Comparison of ENCODE assay signal across 28 cellular contexts in the genomic region with DNA sequence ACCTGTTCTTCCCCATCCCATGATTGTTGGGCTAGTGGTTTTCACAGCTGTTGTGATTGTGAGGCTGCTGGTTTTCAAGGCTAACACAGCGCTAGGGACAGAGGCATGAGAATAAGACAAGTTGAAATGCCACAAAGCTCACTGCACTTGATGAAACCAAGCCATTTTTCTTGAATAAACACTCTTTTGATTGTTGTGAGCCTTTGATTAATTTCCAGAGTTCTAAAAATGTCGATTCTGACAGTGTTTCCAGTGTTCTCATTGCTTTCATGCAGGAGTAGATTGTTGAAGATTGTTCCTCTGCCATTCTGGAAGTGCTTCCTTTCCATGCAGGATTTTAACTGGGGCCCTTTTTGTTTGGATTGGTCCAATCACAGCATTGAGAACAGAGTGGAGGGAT.
"Had no signal": no experiment of that assay in that cellular context is flagged by ENCODE, and none has a peak within 500 bp of the region (broad histone marks: within the 10 kb centered on the region; RNA-seq: fewer than 3 reads in every experiment).

No MANE protein-coding gene starts in this region.

- DNase-seq: cortex of kidney; effector CD4-positive, alpha-beta T cell; foreskin fibroblast; glutamatergic neuron; heart right ventricle; hippocampal formation; left colon; left ventricle myocardium inferior; lower lobe of right lung; naive B cell; pancreas; stimulated activated CD4-positive, alpha-beta T cell treated with anti-CD3 and anti-CD28 coated beads, Interleukin-12 subunit alpha, Interleukin-12 subunit beta, amount 100 ng/mL, for 4 hours; stimulated activated CD4-positive, alpha-beta T cell treated with anti-CD3 and anti-CD28 coated beads, Interleukin-1b, Interleukin-23, amount 100 ng/mL, for 48 hours; stimulated activated CD4-positive, alpha-beta T cell treated with anti-CD3 and anti-CD28 coated beads, Interleukin-4, amount 100 ng/mL, for 1 hour; stimulated activated CD8-positive, alpha-beta memory T cell treated with anti-CD3 and anti-CD28 coated beads, Interleukin-4, amount 100 ng/mL, for 48 hours; stimulated activated naive CD4-positive, alpha-beta T cell; stimulated activated naive CD8-positive, alpha-beta T cell treated with anti-CD3 and anti-CD28 coated beads, Interleukin-15, amount 100 ng/mL, for 72 hours; testis; tibial artery had no signal

- H3K36me3 Mint-ChIP-seq: natural killer cell treated with Interleukin-12 subunit alpha and Interleukin-12 subunit beta and Interleukin-15 and Interleukin-18, amount 100 ng/mL, for 72 hours; type B pancreatic cell had no signal

- H3K9me3 Mint-ChIP-seq: natural killer cell treated with Interleukin-12 subunit alpha and Interleukin-12 subunit beta and Interleukin-15 and Interleukin-18, amount 100 ng/mL, for 72 hours; type B pancreatic cell had no signal

- H3K4me1 Mint-ChIP-seq: memory B cell; naive B cell; neural crest cell; stimulated activated naive CD8-positive, alpha-beta T cell treated with anti-CD3 and anti-CD28 coated beads, Interleukin-15, amount 100 ng/mL, for 72 hours had no signal

- H3K27ac Mint-ChIP-seq: memory B cell; naive B cell; natural killer cell treated with Interleukin-12 subunit alpha and Interleukin-12 subunit beta and Interleukin-15 and Interleukin-18, amount 100 ng/mL, for 72 hours; progenitor cell of endocrine pancreas; stimulated activated naive CD8-positive, alpha-beta T cell treated with anti-CD3 and anti-CD28 coated beads, Interleukin-15, amount 100 ng/mL, for 72 hours; type B pancreatic cell had no signal

- H3K27ac ChIP-seq: gastroesophageal sphincter, heart right ventricle, left ventricle myocardium inferior, lower lobe of right lung, neutrophil, pancreas, right atrium auricular region, testis, tibial artery had no signal

- H3K4me3 Mint-ChIP-seq: memory B cell; naive B cell; natural killer cell treated with Interleukin-12 subunit alpha and Interleukin-12 subunit beta and Interleukin-15 and Interleukin-18, amount 100 ng/mL, for 72 hours; neural crest cell; stimulated activated naive CD8-positive, alpha-beta T cell treated with anti-CD3 and anti-CD28 coated beads, Interleukin-15, amount 100 ng/mL, for 72 hours; type B pancreatic cell had no signal

- ATAC-seq: gastroesophageal sphincter; heart right ventricle; left colon; lower lobe of right lung; natural killer cell treated with Interleukin-12 subunit alpha and Interleukin-12 subunit beta and Interleukin-15 and Interleukin-18, amount 100 ng/mL, for 72 hours; pancreas; sciatic nerve; stimulated activated naive CD8-positive, alpha-beta T cell treated with anti-CD3 and anti-CD28 coated beads, Interleukin-15, amount 100 ng/mL, for 72 hours had no signal
